In genomic region chr19:38730470-38730730, GRCh38 we compare ENCODE assay signal across 18 cellular contexts. TPM values are rescaled to one million over a fixed set of nuclear protein-coding genes. Genes with fewer than 3 reads are reported as not detected.
DNase-seq lines count a peak whose midpoint lies in the region; ATAC-seq, FAIRE-seq and TF ChIP-seq lines count a peak whose summit lies in the region.
"Had no signal": no experiment of that assay in that cellular context is flagged by ENCODE, and none has a peak within 500 bp of the region (broad histone marks: within the 10 kb centered on the region; RNA-seq: fewer than 3 reads in every experiment).

No MANE protein-coding gene starts in this region.

- no peaks in the 10 kb centered on the region for H3K9me3 Mint-ChIP-seq in chondrocyte (ENCODE audit: low read depth)
- H3K9me3 Mint-ChIP-seq: activated CD4-positive, alpha-beta T cell treated with anti-CD3 and anti-CD28 coated beads, Interleukin-2, amount 10 ng/mL, durations not matched to agents 24 days and 14 days had no signal

- H3K9ac ChIP-seq in neuronal stem cell (ENCODE audit: low read depth, low read length, poor library complexity) = no peak overlapping the region

- H2BK5ac ChIP-seq in neuronal stem cell (ENCODE audit: low read length) = no peak overlapping the region

- 91% methylated on average over 7 of the region's 7 CpGs for WGBS in A549 (ENCODE audit: missing lambda C conversion rate)
- no CpG with 5 or more reads among the region's 7 CpGs for WGBS in neuronal stem cell (ENCODE audit: extremely low coverage in 2 of 2, insufficient read length in 2 of 2, insufficient replicate concordance in 1 of 2), 2 donors

- no peak overlapping the region for H2BK12ac ChIP-seq in neuronal stem cell (ENCODE audit: low read length)

- CTCF ChIA-PET in A549 (lab: Yijun Ruan, JAX) (interaction anchor here (0.6 to 38.0 kb wide), 30 partner anchors 8 to 202 kb away, joined by 3 to 764 read pairs (median 4); partner anchors contain the start of genes ACTN4, ECH1, MRPS12 and SARS2), HEK293 (lab: Yijun Ruan, JAX) (interaction anchor here (0.6 to 2.2 kb wide), 22 partner anchors 10 to 681 kb away, joined by 3 to 9 read pairs (median 3); partner anchors contain the start of genes ACTN4, MRPS12 and SARS2)

- peak overlapping the region; percentile 57 for H3K27ac Mint-ChIP-seq in chondrocyte (ENCODE audit: unreplicated experiment)

- H3K4me2 ChIP-seq in A549 = no peak overlapping the region
- no peak overlapping the region for H3K4me2 ChIP-seq in neuronal stem cell (ENCODE audit: insufficient read depth, low read length, poor library complexity, severe bottlenecking)

- H3K4me3 Mint-ChIP-seq in chondrocyte (ENCODE audit: unreplicated experiment) = no peak overlapping the region
- H3K4me3 Mint-ChIP-seq: activated CD4-positive, alpha-beta T cell treated with anti-CD3 and anti-CD28 coated beads, Interleukin-2, amount 10 ng/mL, durations not matched to agents 24 days and 14 days had no signal

- H3K4ac ChIP-seq in neuronal stem cell (ENCODE audit: low read length) = no peak overlapping the region

- H3K27me3 ChIP-seq in neuronal stem cell (ENCODE audit: control insufficient read depth in 3 of 3, insufficient read depth in 3 of 3, low read depth in 1 of 3, low read length in 3 of 3) = no peaks in the 10 kb centered on the region

- H2AFZ ChIP-seq in neuronal stem cell (ENCODE audit: low read length) = no peak overlapping the region

- H3K36me3 Mint-ChIP-seq in chondrocyte (ENCODE audit: low read depth) = peaks cover 37% of the 10 kb centered on the region

- no peak overlapping the region for H2BK15ac ChIP-seq in neuronal stem cell (ENCODE audit: low read length)

- no peak for TF ChIP-seq CTCF in A549 (IDR thresholded peaks at IDR 0.05)
- no peak for TF ChIP-seq CTCF in HEK293 (tag by site-specific recombination; IDR thresholded peaks at IDR 0.05)
- TF ChIP-seq CTCF in chondrocyte (IDR thresholded peaks at IDR 0.05) = no peak

- H3K14ac ChIP-seq in neuronal stem cell (ENCODE audit: low read length) = no peak overlapping the region

- peak overlapping the region; percentile 93 for H3K23ac ChIP-seq in neuronal stem cell (ENCODE audit: low read depth, low read length, poor library complexity)

- TF ChIP-seq POLR2A in A549 (IDR thresholded peaks at IDR 0.05; ENCODE audit: low read length) = no peak

- POLR2A ChIA-PET in A549 (lab: Yijun Ruan, JAX) (interaction anchor here (0.6 to 1.0 kb wide), 2 partner anchors 83 to 200 kb away, joined by 3 read pairs; no protein-coding TSS in a partner anchor), HEK293 (lab: Yijun Ruan, JAX) (interaction anchor here (1.4 kb wide), 1 partner anchor 83 kb away, joined by 4 read pairs; the partner anchor contains the start of gene ACTN4)

- H4K8ac ChIP-seq in neuronal stem cell (ENCODE audit: low read depth, low read length) = no peak overlapping the region

- no peak for TF ChIP-seq EP300 in A549 (IDR thresholded peaks at IDR 0.05)

- ATAC-seq in A549 = no peak

- no peak overlapping the region for H3K18ac ChIP-seq in neuronal stem cell (ENCODE audit: low read length)

- H4K91ac ChIP-seq in neuronal stem cell (ENCODE audit: low read depth, low read length, poor library complexity) = no peak overlapping the region

- no peaks in the 10 kb centered on the region for H3K27me3 Mint-ChIP-seq in chondrocyte (ENCODE audit: low read depth)
- H3K27me3 Mint-ChIP-seq: activated CD4-positive, alpha-beta T cell treated with anti-CD3 and anti-CD28 coated beads, Interleukin-2, amount 10 ng/mL, durations not matched to agents 24 days and 14 days had no signal

- H3K79me1 ChIP-seq in neuronal stem cell (ENCODE audit: low read depth, low read length) = peaks cover 11% of the 10 kb centered on the region

- H3K4me3 ChIP-seq in A549 (no peak overlapping the region), HEK293 (ENCODE audit: low read depth, low read length) (no peak overlapping the region), neuronal stem cell (ENCODE audit: low read length in 2 of 2) (no peak overlapping the region)

- H3K9me3 ChIP-seq in A549 (no peaks in the 10 kb centered on the region), HEK293 (ENCODE audit: control insufficient read depth, insufficient read depth, low read depth, low read length) (no peaks in the 10 kb centered on the region), neuronal stem cell (replicated peaks in 1 of 2; ENCODE audit: control insufficient read depth in 2 of 2, insufficient read depth in 1 of 2, low read depth in 1 of 2, low read length in 2 of 2) (no peaks in the 10 kb centered on the region)

- H2BK120ac ChIP-seq in neuronal stem cell (ENCODE audit: low read depth, low read length) = no peak overlapping the region

- H3K36me3 ChIP-seq in HEK293 (ENCODE audit: control insufficient read depth in 2 of 2, insufficient read depth in 1 of 2, low read length in 2 of 2) (peaks cover 54 to 56% of the 10 kb centered on the region in 2 experiments), neuronal stem cell (replicated peaks in 1 of 2; ENCODE audit: control insufficient read depth in 2 of 2, insufficient read depth in 2 of 2, low read length in 2 of 2) (peaks cover 46 to 64% of the 10 kb centered on the region in 2 donors)

- H3K27ac ChIP-seq in A549 (peak overlapping the region; percentile 16 to 84; a peak in 4 of 6 replicates), HEK293 (ENCODE audit: extremely low read depth, low read depth, low read length) (peak overlapping the region; percentile 49; the same call in 1 of the 2 replicates), neuronal stem cell (replicated peaks; ENCODE audit: low read length) (no peak overlapping the region)

- peaks cover 44% of the 10 kb centered on the region for H3K4me1 Mint-ChIP-seq in chondrocyte (ENCODE audit: low read depth)

- FAIRE-seq in A549 (lab: Jason Lieb, UNC) = no peak
- FAIRE-seq: D721Med, endothelial cell of umbilical vein had no signal

- DNase-seq in A549 (ENCODE audit: low read depth in 1 of 2, low spot score in 1 of 2) = no peak
- DNase-seq in chondrocyte (ENCODE audit: low spot score) = no peak
- no peak for DNase-seq in neuronal stem cell (ENCODE audit: low spot score)
- no peak for DNase-seq in glomerular visceral epithelial cell (ENCODE audit: extremely low spot score)
- DNase-seq in DMS153 (lab: John Stamatoyannopoulos, UW) = no peak
- DNase-seq in SK-N-DZ (ENCODE audit: low spot score) = no peak
- no peak for DNase-seq in NCI-H1417 (lab: John Stamatoyannopoulos, UW)
- DNase-seq: activated CD4-positive, alpha-beta T cell treated with anti-CD3 and anti-CD28 coated beads, Interleukin-2, amount 10 ng/mL, durations not matched to agents 24 days and 14 days; amniotic stem cell; MM.1S; T-helper 9 cell had no signal

- no peak overlapping the region for H2AK5ac ChIP-seq in neuronal stem cell (ENCODE audit: low read depth, low read length)

- no peak for TF ChIP-seq RAD21 in A549 (conservative IDR thresholded peaks at IDR 0.05 in 1 of 2, IDR thresholded peaks at IDR 0.05 in 1 of 2)

- peaks cover 89% of the 10 kb centered on the region for H3K4me1 ChIP-seq in A549
- H3K4me1 ChIP-seq in HEK293 (ENCODE audit: control insufficient read depth, insufficient read depth, low read length) = peaks cover 2% of the 10 kb centered on the region; the same call in 1 of the 2 replicates
- peaks cover 0 to 3% of the 10 kb centered on the region in 2 donors for H3K4me1 ChIP-seq in neuronal stem cell (ENCODE audit: control insufficient read depth in 2 of 2, insufficient read depth in 1 of 2, low read depth in 1 of 2, low read length in 2 of 2)

TF ChIP-seq in A549, 52 proteins besides CTCF, POLR2A, EP300 and RAD21:
- 0 out of 5 replicates have a peak, but pooled peaks of 1 of the 2 experiments have one; percentile 15 for TF ChIP-seq JUN (IDR thresholded peaks at IDR 0.05)
- TF ChIP-seq RCOR1 (IDR thresholded peaks at IDR 0.05; ENCODE audit: low read depth, low read length) = no peak

TF ChIP-seq in HEK293, 187 proteins besides CTCF, POLR2A, EP300 and RAD21:
- no peak for TF ChIP-seq ZNF239 (tag by site-specific recombination; IDR thresholded peaks at IDR 0.05)
- TF ChIP-seq ZXDB (tag by site-specific recombination; IDR thresholded peaks at IDR 0.05) = no peak

RNA-seq across cellular contexts. Expression of gene CAPN12, which starts 13.9 kb away (rescaled TPM):
- polyA plus RNA-seq in A549 (2011; rRNA removed) = 10.0 and 12.3 TPM in 2 replicates
- 10.0 and 10.2 TPM in 2 replicates for polyA plus RNA-seq in A549 (2012; cell fraction: cytosol; rRNA removed)
- 33.2 and 34.8 TPM in 2 replicates for polyA plus RNA-seq in A549 (2012; cell fraction: nucleus; rRNA removed)
- polyA plus RNA-seq in A549 (2017; fragmentation: RNase III; extraction: RNeasy Plus Mini Kit Qiagen cat#74134 plus additional on column Dnase treatment) = 8.6 to 11.7 TPM (median 11.0 TPM) in 3 replicates
- 3.2 and 7.1 TPM in 2 replicates for polyA minus RNA-seq in A549 (2011; rRNA and poly(A)+ RNA removed)
- 0.40 to 0.44 TPM (median 0.44 TPM) in 3 replicates for total RNA-seq in chondrocyte
- polyA plus RNA-seq in neuronal stem cell (2013, experiment 1 of 2) = 5.6 TPM
- 5.2 TPM for polyA plus RNA-seq in neuronal stem cell (2013, experiment 2 of 2)
- 0.37 and 0.42 TPM in 2 replicates for polyA plus RNA-seq in SK-N-DZ (2014; cell fraction: cytosol; rRNA removed)
- 1.6 and 3.9 TPM in 2 replicates for polyA plus RNA-seq in SK-N-DZ (2014; cell fraction: nucleus; rRNA removed)
- total RNA-seq: endothelial cell of umbilical vein, H4, myocyte had no signal

RNA-seq across cellular contexts. Expression of gene LGALS7, which starts 42.9 kb away (rescaled TPM):
- polyA plus RNA-seq in A549 (2011; rRNA removed) (not detected in 2 replicates), A549 (2017; fragmentation: RNase III; extraction: RNeasy Plus Mini Kit Qiagen cat#74134 plus additional on column Dnase treatment) (not detected in 3 replicates)
- 0.19 TPM in 1 of 2 replicates, not detected in the other for polyA plus RNA-seq in A549 (2012; cell fraction: cytosol; rRNA removed)
- polyA plus RNA-seq in A549 (2012; cell fraction: nucleus; rRNA removed) = not detected in 2 replicates
- polyA minus RNA-seq in A549 (2011; rRNA and poly(A)+ RNA removed) = not detected in 2 replicates
- not detected in 3 replicates for total RNA-seq in chondrocyte
- 0.18 TPM for polyA plus RNA-seq in neuronal stem cell (2013, experiment 1 of 2)
- not detected for polyA plus RNA-seq in neuronal stem cell (2013, experiment 2 of 2)
- not detected in 2 replicates for polyA plus RNA-seq in SK-N-DZ (2014; cell fraction: cytosol; rRNA removed)
- polyA plus RNA-seq in SK-N-DZ (2014; cell fraction: nucleus; rRNA removed) = not detected in 2 replicates
- total RNA-seq: activated CD4-positive, alpha-beta T cell treated with anti-CD3 and anti-CD28 coated beads, Interleukin-2, amount 10 ng/mL, durations not matched to agents 24 days and 14 days; cerebellum; endothelial cell of umbilical vein; frontal cortex; H4; myocyte had no signal
- polyA plus RNA-seq: endothelial cell of umbilical vein had no signal

RNA-seq across cellular contexts. Expression of gene LGALS7B, which starts 58.6 kb away (rescaled TPM):
- 0.27 TPM in 1 of 2 replicates, not detected in the other for polyA plus RNA-seq in A549 (2011; rRNA removed)
- polyA plus RNA-seq in A549 (2012; cell fraction: cytosol; rRNA removed) = 0.25 and 0.38 TPM in 2 replicates
- polyA plus RNA-seq in A549 (2012; cell fraction: nucleus; rRNA removed) = 0.29 TPM in 1 of 2 replicates, not detected in the other
- not detected in 3 replicates for polyA plus RNA-seq in A549 (2017; fragmentation: RNase III; extraction: RNeasy Plus Mini Kit Qiagen cat#74134 plus additional on column Dnase treatment)
- not detected in 2 replicates for polyA minus RNA-seq in A549 (2011; rRNA and poly(A)+ RNA removed)
- not detected in 3 replicates for total RNA-seq in chondrocyte
- not detected for polyA plus RNA-seq in neuronal stem cell (2013, experiment 1 of 2)
- not detected for polyA plus RNA-seq in neuronal stem cell (2013, experiment 2 of 2)
- polyA plus RNA-seq in SK-N-DZ (2014; cell fraction: cytosol; rRNA removed) = 3.8 TPM in 1 of 2 replicates, not detected in the other
- polyA plus RNA-seq in SK-N-DZ (2014; cell fraction: nucleus; rRNA removed) = not detected in 2 replicates
- total RNA-seq: activated CD4-positive, alpha-beta T cell treated with anti-CD3 and anti-CD28 coated beads, Interleukin-2, amount 10 ng/mL, durations not matched to agents 24 days and 14 days; cerebellum; endothelial cell of umbilical vein; frontal cortex; H4; myocyte had no signal
- polyA plus RNA-seq: endothelial cell of umbilical vein had no signal
